Comparison of ENCODE assay signal across 8 cellular contexts in the genomic region with DNA sequence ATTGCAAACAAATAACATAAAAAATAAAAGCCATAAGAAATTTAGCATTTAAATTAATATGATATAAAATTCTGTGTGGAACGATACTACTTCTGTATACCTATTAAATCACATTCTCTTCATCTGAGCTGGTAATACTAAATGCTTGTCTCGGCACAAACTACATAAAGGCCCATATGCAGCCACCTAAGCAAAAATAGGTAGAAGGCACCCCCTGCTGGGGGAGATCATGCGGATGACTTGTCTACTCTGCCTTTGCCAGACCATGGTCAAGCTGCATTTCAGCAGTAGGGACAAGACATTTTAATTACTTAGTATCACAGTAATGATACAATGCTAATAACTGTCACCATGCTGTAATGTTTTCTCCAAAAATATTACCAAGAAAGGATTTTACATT.
DNase-seq lines count a peak whose midpoint lies in the region; ATAC-seq, FAIRE-seq and TF ChIP-seq lines count a peak whose summit lies in the region.

No MANE protein-coding gene starts in this region.

- no peaks in the 10 kb centered on the region for H3K27me3 ChIP-seq in PC-9 (ENCODE audit: insufficient read depth, low read depth)

- H3K79me2 ChIP-seq in PC-9 (ENCODE audit: low read depth), result no peaks in the 10 kb centered on the region

- no peak overlapping the region for H3K27ac Mint-ChIP-seq in osteocyte (ENCODE audit: unreplicated experiment)

- H3K36me3 ChIP-seq in PC-9 (ENCODE audit: low read depth), result no peaks in the 10 kb centered on the region

- H3K4me3 ChIP-seq in A549 (no peak overlapping the region), PC-9 (no peak overlapping the region), fibroblast of pulmonary artery (replicated peaks; ENCODE audit: low read depth, low read length) (no peak overlapping the region)

- H3K4me3 Mint-ChIP-seq in osteocyte (ENCODE audit: unreplicated experiment), result no peak overlapping the region

- H4K20me1 ChIP-seq in PC-9 (ENCODE audit: insufficient read depth), result no peaks in the 10 kb centered on the region

- H3K4me1 Mint-ChIP-seq in osteocyte (ENCODE audit: unreplicated experiment), result no peaks in the 10 kb centered on the region

- no peak for TF ChIP-seq EP300 in A549 (IDR thresholded peaks at IDR 0.05)

- H3K9me3 ChIP-seq in A549 (no peaks in the 10 kb centered on the region), PC-9 (ENCODE audit: insufficient read depth, low read depth) (0 out of 2 replicates have a peak, but pooled peaks cover 4% of the 10 kb centered on the region)

- H3K4me2 ChIP-seq in A549 (no peak overlapping the region), PC-9 (no peak overlapping the region)

- peak; percentile 47 for TF ChIP-seq CTCF in A549 (IDR thresholded peaks at IDR 0.05)
- peak; percentile 75 for TF ChIP-seq CTCF in PC-9 (conservative IDR thresholded peaks at IDR 0.05)
- TF ChIP-seq CTCF in fibroblast of pulmonary artery (IDR thresholded peaks at IDR 0.05; ENCODE audit: low read length, missing control alignments), result peak; percentile 29
- peak; percentile 29 for TF ChIP-seq CTCF in osteocyte (IDR thresholded peaks at IDR 0.05)

- no peak for TF ChIP-seq POLR2A in A549 (IDR thresholded peaks at IDR 0.05; ENCODE audit: low read length)

- H3K4me1 ChIP-seq in A549 (no peaks in the 10 kb centered on the region), PC-9 (replicated peaks; ENCODE audit: insufficient read depth) (no peaks in the 10 kb centered on the region)

- no peaks in the 10 kb centered on the region for H3K9me3 Mint-ChIP-seq in osteocyte (ENCODE audit: unreplicated experiment)

- H3K27ac ChIP-seq in A549 (no peak overlapping the region), PC-9 (no peak overlapping the region)

- no TSS peak for BruUV-seq in PC-9 (replicated peaks; lab: Mats Ljungman, UMichigan)

- 6% methylated on average over 3 of the region's 3 CpGs for WGBS in A549 (ENCODE audit: missing lambda C conversion rate)

- CTCF ChIA-PET in A549 (lab: Yijun Ruan, JAX), result interaction anchor here (0.6 to 1.5 kb wide), 6 partner anchors 15 to 1870 kb away, joined by 3 to 4 read pairs (median 3); no protein-coding TSS in a partner anchor
- CTCF ChIA-PET in PC-9 (lab: Charles Lee), result interaction anchor here (0.5 kb wide), 1 partner anchor 139 kb away, joined by 3 read pairs; no protein-coding TSS in a partner anchor

- intact Hi-C loops in PC-9 (cut with micrococcal nuclease; ENCODE audit: unreplicated experiment), result loop anchor here (5.0 kb wide), 1 partner anchor 559 kb away; no protein-coding TSS in a partner anchor

- no peaks in the 10 kb centered on the region for H3K9me2 ChIP-seq in PC-9 (ENCODE audit: insufficient read depth)

- H2AFZ ChIP-seq in PC-9, result no peak overlapping the region

- POLR2A ChIA-PET in A549 (lab: Yijun Ruan, JAX), result no interaction called here
- POLR2A ChIA-PET in PC-9 (lab: Charles Lee; ENCODE audit: unreplicated experiment), result no interaction called here

- FAIRE-seq in A549 (lab: Jason Lieb, UNC), result no peak

- no peaks in the 10 kb centered on the region for H3K36me3 Mint-ChIP-seq in osteocyte (ENCODE audit: unreplicated experiment)

- peaks cover 4% of the 10 kb centered on the region for H3K27me3 Mint-ChIP-seq in osteocyte (ENCODE audit: unreplicated experiment)

- ATAC-seq in A549 (peak; percentile 78 to 90; a peak in 4 of 6 replicates), GM19023 (IDR thresholded peaks at IDR 0.05; ENCODE audit: unreplicated experiment) (peak; percentile 67), GM18907 (IDR thresholded peaks at IDR 0.05; ENCODE audit: unreplicated experiment) (no peak)

- DNase-seq in A549 (ENCODE audit: low read depth in 1 of 2, low spot score in 1 of 2), result peak in 1 of 2 experiments; percentile 71
- peak; percentile 46 for DNase-seq in LoVo (ENCODE audit: low spot score)
- DNase-seq in PC-9, result peak; percentile 50 to 55
- peak; percentile 30 for DNase-seq in fibroblast of pulmonary artery (ENCODE audit: low read depth)
- no peak for DNase-seq in osteocyte (ENCODE audit: extremely low spot score, unreplicated experiment)
- no peak for DNase-seq in central memory CD4-positive, alpha-beta T cell

- H3F3A ChIP-seq in PC-9 (ENCODE audit: insufficient read depth, low read depth), result no peaks in the 10 kb centered on the region

- peak; percentile 66 to 75 for TF ChIP-seq RAD21 in A549 (conservative IDR thresholded peaks at IDR 0.05 in 1 of 2, IDR thresholded peaks at IDR 0.05 in 1 of 2)

TF ChIP-seq in A549, 52 proteins besides CTCF, POLR2A, EP300 and RAD21:
- TF ChIP-seq SMC3 (IDR thresholded peaks at IDR 0.05) (peak; percentile 62), MAFK (IDR thresholded peaks at IDR 0.05; ENCODE audit: partially characterized antibody) (peak; percentile 9), BHLHE40 (IDR thresholded peaks at IDR 0.05; ENCODE audit: low read depth, low read length) (no peak), ZNF302 (CRISPR knock-in tag; IDR thresholded peaks at IDR 0.05) (no peak), KDM1A (IDR thresholded peaks at IDR 0.05; ENCODE audit: low read depth) (no peak)

Comparison
In these comparisons a context has a peak if more than half of its experiments do, and no peak if none do; other contexts are left out.
1. DNase-seq: peak in LoVo (single experiment), PC-9 (2 of 2) and fibroblast of pulmonary artery (single experiment); none in osteocyte (single experiment) and central memory CD4-positive, alpha-beta T cell (single experiment).
2. Peak in every context shown above with its lines, with median percentiles within 50 percentile points of each other: CTCF ChIP-seq.